In genomic region chr15:29568840-29569532, GRCh38 we compare ENCODE assay signal across 1 cellular context.
A peak's percentile ranks its signal among the peaks of the same experiment; 100 is the strongest.
TF ChIP-seq lines count a peak whose summit lies in the region.

No MANE protein-coding gene starts in this region.

TF ChIP-seq in A549, 52 proteins besides CTCF, POLR2A, EP300 and RAD21 (continued from another document):
- TF ChIP-seq CHD2 (IDR thresholded peaks at IDR 0.05; ENCODE audit: low read length, partially characterized antibody) (no peak), RNF2 (IDR thresholded peaks at IDR 0.05; ENCODE audit: borderline replicate concordance, low read depth) (peak; percentile 77; the same call in 1 of the 2 replicates), KDM5A (IDR thresholded peaks at IDR 0.05) (no peak), TFCP2L1 (CRISPR knock-in tag; IDR thresholded peaks at IDR 0.05) (no peak), SMC3 (IDR thresholded peaks at IDR 0.05) (peak; percentile 62; the same call in 2 of the 3 replicates), MAFK (IDR thresholded peaks at IDR 0.05; ENCODE audit: partially characterized antibody) (no peak), ESRRA (IDR thresholded peaks at IDR 0.05; ENCODE audit: borderline replicate concordance, low read length) (no peak)
